In genomic region chrX:47523297-47523696, GRCh38 we compare ENCODE assay signal across 7 cellular contexts. TPM values are rescaled to one million over a fixed set of nuclear protein-coding genes. Genes with fewer than 3 reads are reported as not detected.
DNase-seq lines count a peak whose midpoint lies in the region; ATAC-seq, FAIRE-seq and TF ChIP-seq lines count a peak whose summit lies in the region.

No MANE protein-coding gene starts in this region.

- H3K27me3 ChIP-seq in bronchial epithelial cell (ENCODE audit: control insufficient read depth, insufficient read depth, low read length) = no peaks in the 10 kb centered on the region

- no peaks in the 10 kb centered on the region for H3K36me3 Mint-ChIP-seq in activated B cell treated with CpG ODN at 0.5 μM for 24 hours (ENCODE audit: low read depth)

- peak overlapping the region; percentile 73 for H3K4me3 Mint-ChIP-seq in activated B cell treated with CpG ODN at 0.5 μM for 24 hours

- TF ChIP-seq CTCF in GM13977 (IDR thresholded peaks at IDR 0.05; ENCODE audit: extremely low read depth, insufficient read depth, missing control alignments) = peak; percentile 85
- TF ChIP-seq CTCF in activated B cell treated with CpG ODN at 0.5 μM for 24 hours (IDR thresholded peaks at IDR 0.05) = no peak
- peak; percentile 89 for TF ChIP-seq CTCF in bronchial epithelial cell (IDR thresholded peaks at IDR 0.05; ENCODE audit: insufficient read depth, low read length, severe bottlenecking)

- POLR2A ChIA-PET in activated B cell treated with CpG ODN at 0.5 μM for 24 hours (lab: Charles Lee) = interaction anchor here (0.6 to 1.7 kb wide), 13 partner anchors 9 to 544 kb away, joined by 3 to 10 read pairs (median 4); partner anchors contain the start of genes UBA1 and USP11

- H3K27ac Mint-ChIP-seq in activated B cell treated with CpG ODN at 0.5 μM for 24 hours = peak overlapping the region; percentile 46

- CTCF ChIA-PET in activated B cell treated with CpG ODN at 0.5 μM for 24 hours (lab: Charles Lee) = interaction anchor here (0.6 to 3.5 kb wide), 16 partner anchors 9 to 620 kb away, joined by 3 to 28 read pairs (median 4); partner anchors contain the start of gene CDK16

- peaks cover 3% of the 10 kb centered on the region for H3K4me1 Mint-ChIP-seq in activated B cell treated with CpG ODN at 0.5 μM for 24 hours

- H3K9me3 Mint-ChIP-seq in activated B cell treated with CpG ODN at 0.5 μM for 24 hours = no peaks in the 10 kb centered on the region

- H3K4me3 ChIP-seq in bronchial epithelial cell (ENCODE audit: low read depth, low read length) = peak overlapping the region; percentile 40

- intact Hi-C loops in activated B cell treated with CpG ODN at 0.5 μM for 24 hours (cut with micrococcal nuclease) = loop anchor here (1.0 to 5.0 kb wide), 7 partner anchors 26 to 766 kb away; partner anchors contain the start of genes SLC9A7, UBA1, USP11 and ZNF41

- FAIRE-seq in bronchial epithelial cell (lab: Jason Lieb, UNC) = no peak

- H3K27me3 Mint-ChIP-seq in activated B cell treated with CpG ODN at 0.5 μM for 24 hours = no peaks in the 10 kb centered on the region

- in situ Hi-C loops in GM13977 (cut with MboI; ENCODE audit: low pct_unique_long_range_greater_than_20kb, low sequenced_read_pairs, unreplicated experiment) = loop anchor here (25.0 kb wide), 1 partner anchor 336 kb away; the partner anchor contains the start of gene UBA1

- no peaks in the 10 kb centered on the region for H3K36me3 ChIP-seq in bronchial epithelial cell (ENCODE audit: control insufficient read depth, insufficient read depth, low read length)

- DNase-seq in GM13977 (ENCODE audit: low spot score) = peak; percentile 79
- peak; percentile 57 for DNase-seq in NCI-H2171 treated with DMSO at 0.1 percent for 48 hours (lab: John Stamatoyannopoulos, UW)
- DNase-seq in activated B cell treated with CpG ODN at 0.5 μM for 24 hours = peak; percentile 78
- DNase-seq in bronchial epithelial cell (ENCODE audit: low read depth) = peak; percentile 35
- DNase-seq in iris pigment epithelial cell (ENCODE audit: low read depth) = peak; percentile 61
- DNase-seq in stimulated activated CD4-positive, alpha-beta T cell treated with anti-CD3 and anti-CD28 coated beads, Interleukin-12 subunit alpha, Interleukin-12 subunit beta, amount 100 ng/mL, for 4 hours = peak; percentile 80

- ATAC-seq in HG02938 (IDR thresholded peaks at IDR 0.05; ENCODE audit: unreplicated experiment) (peak; percentile 56), activated B cell treated with CpG ODN at 0.5 μM for 24 hours (ENCODE audit: low read depth) (peak; percentile 99)

RNA-seq across cellular contexts. Expression of gene ARAF, which starts 37.7 kb away (rescaled TPM):
- total RNA-seq in activated B cell treated with CpG ODN at 0.5 μM for 24 hours (97.2 and 108 TPM in 2 replicates), bronchial epithelial cell (9.2 and 10.6 TPM in 2 replicates)

RNA-seq across cellular contexts. Expression of gene ZNF41, which starts 40.3 kb away (rescaled TPM):
- total RNA-seq in activated B cell treated with CpG ODN at 0.5 μM for 24 hours (15.4 and 19.2 TPM in 2 replicates), bronchial epithelial cell (2.3 and 2.4 TPM in 2 replicates)

RNA-seq across cellular contexts. Expression of gene TIMP1, which starts 58.9 kb away (rescaled TPM):
- total RNA-seq in activated B cell treated with CpG ODN at 0.5 μM for 24 hours (6.7 and 8.2 TPM in 2 replicates), bronchial epithelial cell (32.0 and 57.1 TPM in 2 replicates)

Comparison
In these comparisons a context has a peak if more than half of its experiments do, and no peak if none do; other contexts are left out.
1. Peak in every context shown above with its lines: DNase-seq, ATAC-seq and H3K4me3 ChIP-seq.